In genomic region chr7:130142654-130143333, GRCh38 we compare ENCODE assay signal across 15 cellular contexts.
DNase-seq lines count a peak whose midpoint lies in the region; FAIRE-seq and TF ChIP-seq lines count a peak whose summit lies in the region.
"Had no signal": no experiment of that assay in that cellular context is flagged by ENCODE, and none has a peak within 500 bp of the region (broad histone marks: within the 10 kb centered on the region; RNA-seq: fewer than 3 reads in every experiment).

No MANE protein-coding gene starts in this region.

- no peak for FAIRE-seq in H1 (lab: Jason Lieb, UNC)
- FAIRE-seq: islet of Langerhans had no signal

- peaks cover 2 to 10% (median 8%) of the 10 kb centered on the region in 3 experiments; a peak in 4 of 7 replicates for H3K36me3 Mint-ChIP-seq in H9 (ENCODE audit: insufficient read depth in 1 of 3, low read depth in 3 of 3)
- H3K36me3 Mint-ChIP-seq in neural progenitor cell: peaks cover 10% of the 10 kb centered on the region

- H3K9me3 Mint-ChIP-seq in H9 (no peaks in the 10 kb centered on the region; a peak in 1 of 5 replicates), neural progenitor cell (no peaks in the 10 kb centered on the region)
- H3K9me3 Mint-ChIP-seq: GM23338 had no signal

- H3K9ac ChIP-seq in H9 (ENCODE audit: extremely low read depth, insufficient read length, low read length): no peak overlapping the region
- H3K9ac ChIP-seq in H1 (replicated peaks in 1 of 4; ENCODE audit: extremely low read depth in 1 of 4, low read depth in 3 of 4, low read length in 3 of 4): no peak overlapping the region
- H3K9ac ChIP-seq in neural progenitor cell: no peak overlapping the region

- H3K14ac ChIP-seq in H9 (ENCODE audit: insufficient read depth, low read length) (no peak overlapping the region), H1 (ENCODE audit: insufficient read length) (no peak overlapping the region)

- H3K4me3 ChIP-seq in H1 (ENCODE audit: extremely low read depth in 1 of 4, insufficient read depth in 2 of 4, low read depth in 3 of 4, low read length in 4 of 4): no peak overlapping the region
- H3K4me3 ChIP-seq in neural progenitor cell: no peak overlapping the region
- H3K4me3 ChIP-seq in ascending aorta: no peak overlapping the region
- H3K4me3 ChIP-seq: right lobe of liver had no signal

- H4K91ac ChIP-seq in H9 (ENCODE audit: insufficient read length, low read depth, low read length) (no peak overlapping the region), H1 (replicated peaks; ENCODE audit: insufficient read length, low read length) (no peak overlapping the region)

- no peak overlapping the region for H3K4me3 Mint-ChIP-seq in H9
- H3K4me3 Mint-ChIP-seq in neural progenitor cell: peak overlapping the region; percentile 53
- H3K4me3 Mint-ChIP-seq: GM23338 had no signal

- no peak for TF ChIP-seq POLR2A in H1 (IDR thresholded peaks at IDR 0.05; ENCODE audit: control extremely low read depth in 1 of 2, low read depth in 2 of 2, low read length in 2 of 2)

- H3K4me1 Mint-ChIP-seq in H9: peaks cover 26 to 35% of the 10 kb centered on the region in 2 experiments
- peaks cover 49% of the 10 kb centered on the region for H3K4me1 Mint-ChIP-seq in neural progenitor cell

- H2BK20ac ChIP-seq in H9 (ENCODE audit: low read depth, low read length, poor library complexity, severe bottlenecking) (no peak overlapping the region), H1 (ENCODE audit: low read length) (no peak overlapping the region)

- H2BK15ac ChIP-seq in H9 (ENCODE audit: low read depth, low read length) (no peak overlapping the region), H1 (ENCODE audit: low read length) (no peak overlapping the region; the same call in 1 of the 2 replicates)

- H2AK5ac ChIP-seq in H9 (ENCODE audit: insufficient read length, low read length) (no peak overlapping the region), H1 (ENCODE audit: low read depth, low read length) (no peak overlapping the region)

- DNase-seq in ACHN: peak; percentile 76
- DNase-seq in H9: no peak
- DNase-seq in H1 (ENCODE audit: low read depth in 1 of 2, low spot score in 2 of 2): peak in 1 of 2 experiments; percentile 41
- DNase-seq in neural progenitor cell (ENCODE audit: low spot score): no peak
- DNase-seq in NCI-H1417 (lab: John Stamatoyannopoulos, UW): no peak
- DNase-seq in germinal center (ENCODE audit: low spot score): no peak
- no peak for DNase-seq in ascending aorta (ENCODE audit: low spot score in 2 of 2)
- DNase-seq in activated CD8-positive, alpha-beta memory T cell treated with anti-CD3 and anti-CD28 coated beads, Interleukin-2, amount 50 U/mL, for 48 hours: no peak
- DNase-seq: DMS 273 treated with DMSO at 0.1 percent for 48 hours; NCI-H1417 treated with DMSO at 0.1 percent for 48 hours; NCI-H446 treated with DMSO at 0.1 percent for 48 hours; right lobe of liver; stimulated activated CD4-positive, alpha-beta T cell treated with anti-CD3 and anti-CD28 coated beads, Interleukin-4, amount 100 ng/mL, for 24 hours had no signal

- no peaks in the 10 kb centered on the region for H3K27me3 ChIP-seq in H9 (ENCODE audit: insufficient read depth, low read length)
- peaks cover 0 to 13% (median 8%) of the 10 kb centered on the region in 4 experiments; a peak in 5 of 7 replicates for H3K27me3 ChIP-seq in H1 (replicated peaks in 1 of 4; ENCODE audit: control insufficient read depth in 3 of 4, extremely low read depth in 1 of 4, insufficient read depth in 3 of 4, low read length in 3 of 4)
- H3K27me3 ChIP-seq in neural progenitor cell: no peaks in the 10 kb centered on the region
- H3K27me3 ChIP-seq in ascending aorta: no peaks in the 10 kb centered on the region
- H3K27me3 ChIP-seq: right lobe of liver had no signal

- peaks cover 9% of the 10 kb centered on the region for H3K23me2 ChIP-seq in H9 (ENCODE audit: insufficient read length, low read depth, low read length, poor library complexity, severe bottlenecking)
- H3K23me2 ChIP-seq in H1 (ENCODE audit: low read depth, low read length): peaks cover 6% of the 10 kb centered on the region; the same call in 1 of the 2 replicates

- H3K4me1 ChIP-seq in H9 (ENCODE audit: insufficient read depth, low read length): 0 out of 2 replicates have a peak, but pooled peaks cover 2% of the 10 kb centered on the region
- H3K4me1 ChIP-seq in H1 (replicated peaks in 1 of 4; ENCODE audit: control insufficient read depth in 3 of 4, insufficient read depth in 4 of 4, low read length in 3 of 4): peaks cover 0 to 15% (median 13%) of the 10 kb centered on the region in 4 experiments; a peak in 6 of 7 replicates
- peaks cover 25% of the 10 kb centered on the region for H3K4me1 ChIP-seq in neural progenitor cell
- peaks cover 0 to 12% of the 10 kb centered on the region in 2 donors for H3K4me1 ChIP-seq in ascending aorta

- H4K8ac ChIP-seq in H9 (replicated peaks; ENCODE audit: insufficient read length, low read depth, low read length): no peak overlapping the region
- H4K8ac ChIP-seq in H1 (ENCODE audit: extremely low read depth, insufficient read depth, low read length): no peak overlapping the region

- H3K9me3 ChIP-seq in H9 (ENCODE audit: control insufficient read depth, low read depth, low read length) (no peaks in the 10 kb centered on the region), H1 (ENCODE audit: insufficient read depth in 2 of 2, low read depth in 1 of 2, low read length in 1 of 2) (no peaks in the 10 kb centered on the region), neural progenitor cell (ENCODE audit: low read depth) (no peaks in the 10 kb centered on the region), ascending aorta (no peaks in the 10 kb centered on the region)
- H3K9me3 ChIP-seq: right lobe of liver had no signal

- H3K79me1 ChIP-seq in H9 (ENCODE audit: insufficient read depth, low read depth, low read length, poor library complexity, severe bottlenecking): no peaks in the 10 kb centered on the region
- no peaks in the 10 kb centered on the region for H3K79me1 ChIP-seq in H1 (ENCODE audit: low read depth, low read length)

- H3K27ac Mint-ChIP-seq in H9: peak overlapping the region; percentile 23 to 34 (median 25); a peak in 3 of 7 replicates
- peak overlapping the region; percentile 87 for H3K27ac Mint-ChIP-seq in neural progenitor cell
- H3K27ac Mint-ChIP-seq: GM23338 had no signal

- no peak overlapping the region for H2BK12ac ChIP-seq in H9 (ENCODE audit: insufficient read length, low read depth, low read length)
- peak overlapping the region; percentile 5; the same call in 1 of the 2 replicates for H2BK12ac ChIP-seq in H1 (ENCODE audit: low read depth, low read length)

- H3K56ac ChIP-seq in H9 (ENCODE audit: insufficient read length, low read depth, low read length) (no peak overlapping the region), H1 (replicated peaks; ENCODE audit: insufficient read length, low read depth, low read length) (no peak overlapping the region)

- H3K36me3 ChIP-seq in H1 (ENCODE audit: control insufficient read depth in 2 of 4, insufficient read depth in 4 of 4, low read length in 3 of 4): no peaks in the 10 kb centered on the region
- H3K36me3 ChIP-seq in neural progenitor cell: no peaks in the 10 kb centered on the region
- H3K36me3 ChIP-seq in ascending aorta: peaks cover 0 to 6% of the 10 kb centered on the region in 2 donors

- H2AFZ ChIP-seq in H9 (ENCODE audit: low read length) (no peak overlapping the region), H1 (ENCODE audit: low read length) (no peak overlapping the region), neural progenitor cell (replicated peaks) (no peak overlapping the region)

- H3K27me3 Mint-ChIP-seq in H9 (ENCODE audit: low read depth): peaks cover 27% of the 10 kb centered on the region
- peaks cover 13% of the 10 kb centered on the region for H3K27me3 Mint-ChIP-seq in neural progenitor cell (ENCODE audit: insufficient read depth, low read depth)

- H3K27ac ChIP-seq in H9 (ENCODE audit: insufficient read length, low read depth, low read length) (no peak overlapping the region), H1 (ENCODE audit: low read depth, low read length) (no peak overlapping the region), neural progenitor cell (no peak overlapping the region), ascending aorta (no peak overlapping the region)
- H3K27ac ChIP-seq: right lobe of liver had no signal

- H3K79me2 ChIP-seq in H9 (ENCODE audit: insufficient read depth, low read length): no peaks in the 10 kb centered on the region
- H3K79me2 ChIP-seq in H1 (ENCODE audit: control insufficient read depth in 1 of 2, insufficient read depth in 2 of 2, low read length in 2 of 2): no peaks in the 10 kb centered on the region
- H3K79me2 ChIP-seq in neural progenitor cell (ENCODE audit: low read depth): no peaks in the 10 kb centered on the region

- H3K23ac ChIP-seq in H9 (ENCODE audit: insufficient read length, low read depth, low read length) (no peak overlapping the region), H1 (ENCODE audit: insufficient read length) (no peak overlapping the region)

- H2BK5ac ChIP-seq in H9 (ENCODE audit: insufficient read length, low read length) (no peak overlapping the region), H1 (ENCODE audit: low read depth, low read length) (no peak overlapping the region)

- H4K20me1 ChIP-seq in H9 (ENCODE audit: control insufficient read depth, insufficient read depth, insufficient read length) (no peaks in the 10 kb centered on the region), H1 (replicated peaks in 1 of 2; ENCODE audit: control insufficient read depth in 1 of 2, insufficient read depth in 2 of 2, low read length in 2 of 2) (peaks cover 0 to 2% of the 10 kb centered on the region in 2 experiments), neural progenitor cell (ENCODE audit: low read depth) (no peaks in the 10 kb centered on the region)

- CTCF ChIA-PET in H1 (lab: Charles Lee; ENCODE audit: partially characterized antibody): interaction anchor here (0.6 to 1.8 kb wide), 7 partner anchors 9 to 322 kb away, joined by 3 to 12 read pairs (median 4); no protein-coding TSS in a partner anchor

- peak overlapping the region; percentile 30 for H3K18ac ChIP-seq in H9 (ENCODE audit: insufficient read length, low read depth, low read length)
- no peak overlapping the region for H3K18ac ChIP-seq in H1 (ENCODE audit: extremely low read depth, low read length)

- H4K5ac ChIP-seq in H9 (ENCODE audit: insufficient read length, low read depth, low read length) (no peak overlapping the region), H1 (ENCODE audit: insufficient read length, low read depth, low read length) (no peak overlapping the region)

- H3T11ph ChIP-seq in H9 (ENCODE audit: low read length): no peak overlapping the region

- peaks cover 30% of the 10 kb centered on the region for H3F3A ChIP-seq in neural progenitor cell (ENCODE audit: low read depth)

- H2BK120ac ChIP-seq in H9 (ENCODE audit: low read depth, low read length, poor library complexity, severe bottlenecking) (no peak overlapping the region), H1 (replicated peaks; ENCODE audit: low read depth, low read length) (no peak overlapping the region)

- no CpG with 5 or more reads among the region's 14 CpGs for WGBS in H9 (ENCODE audit: extremely low coverage, insufficient read length, low lambda C conversion rate)
- 91% methylated on average over 14 of the region's 14 CpGs; no CpG with 5 or more reads in 1 of the 2 experiments for WGBS in H1 (ENCODE audit: extremely low coverage in 1 of 2, insufficient coverage in 1 of 2, insufficient read length in 1 of 2, insufficient replicate concordance in 2 of 2, low coverage in 1 of 2, low lambda C conversion rate in 2 of 2, missing lambda C conversion rate in 1 of 2), 2 experiments

- intact Hi-C loops in ascending aorta (cut with DNase I): loop anchor here (2.0 kb wide), 1 partner anchor 62 kb away; the partner anchor contains the start of gene TMEM209

- in situ Hi-C loops in ACHN (cut with HindIII; ENCODE audit: low pct_ligation_motif_present, low pct_unique_long_range_greater_than_20kb, low sequenced_read_pairs): no loop called here

- TF ChIP-seq CTCF in H9 (conservative IDR thresholded peaks at IDR 0.05): no peak
- no peak for TF ChIP-seq CTCF in H1 (IDR thresholded peaks at IDR 0.05; ENCODE audit: control extremely low read depth in 1 of 3, insufficient read depth in 1 of 3, low read depth in 1 of 3, low read length in 3 of 3)
- no peak for TF ChIP-seq CTCF in neural progenitor cell (IDR thresholded peaks at IDR 0.05)
- no peak for TF ChIP-seq CTCF in ascending aorta (IDR thresholded peaks at IDR 0.05)

- TF ChIP-seq EP300 in H1 (IDR thresholded peaks at IDR 0.05; ENCODE audit: borderline replicate concordance in 1 of 2, low read depth in 2 of 2, low read length in 2 of 2): no peak

- H3K4me2 ChIP-seq in H9 (ENCODE audit: insufficient read depth, insufficient read length, low read length) (no peak overlapping the region), H1 (ENCODE audit: insufficient read depth in 1 of 2, low read depth in 2 of 2, low read length in 2 of 2) (no peak overlapping the region), neural progenitor cell (peak overlapping the region; percentile 30)

- H3K4ac ChIP-seq in H9 (ENCODE audit: low read depth, low read length): no peak overlapping the region
- no peak overlapping the region for H3K4ac ChIP-seq in H1 (replicated peaks; ENCODE audit: insufficient read length, low read depth, low read length)

- POLR2A ChIA-PET in H1 (lab: Charles Lee; ENCODE audit: partially characterized antibody): interaction anchor here (0.6 to 3.0 kb wide), 7 partner anchors 11 to 344 kb away, joined by 3 to 12 read pairs (median 5); partner anchors contain the start of gene TMEM209

- no peak for TF ChIP-seq RAD21 in H1 (IDR thresholded peaks at IDR 0.05 in 1 of 2, conservative IDR thresholded peaks at IDR 0.05 in 1 of 2; ENCODE audit: low read depth in 2 of 2, low read length in 2 of 2)
